25 cellular contexts compared by ENCODE assay signal in genomic region chr2:163779970-163780597, GRCh38. TPM values are rescaled to one million over a fixed set of nuclear protein-coding genes. Genes with fewer than 3 reads are reported as not detected.
DNase-seq lines count a peak whose midpoint lies in the region; ATAC-seq and TF ChIP-seq lines count a peak whose summit lies in the region.
"Had no signal": no experiment of that assay in that cellular context is flagged by ENCODE, and none has a peak within 500 bp of the region (broad histone marks: within the 10 kb centered on the region; RNA-seq: fewer than 3 reads in every experiment).

No MANE protein-coding gene starts in this region.

- DNase-seq in ELF-1 (ENCODE audit: low read depth, low spot score) (peak; percentile 42), LoVo (ENCODE audit: low spot score) (peak; percentile 37), epithelial cell of esophagus (ENCODE audit: low read depth) (peak; percentile 55), mucosa of gallbladder (ENCODE audit: low spot score) (peak; percentile 72), foreskin fibroblast (no peak), NCI-H1436 (lab: John Stamatoyannopoulos, UW) (no peak), SHP77 (lab: John Stamatoyannopoulos, UW) (no peak)
- DNase-seq: activated CD4-positive, alpha-beta T cell treated with anti-CD3 and anti-CD28 coated beads for 36 hours; activated naive CD4-positive, alpha-beta T cell treated with anti-CD3 and anti-CD28 coated beads, Interleukin-2, amount 50 U/mL, for 16 hours; caudate nucleus; CD4-positive, alpha-beta memory T cell; DND-41; left ventricle myocardium superior; NCI-H1417 treated with DMSO at 0.1 percent for 48 hours; NCI-H2107; NCI-H524; psoas muscle; SJCRH30; stimulated activated CD4-positive, alpha-beta T cell treated with anti-CD3 and anti-CD28 coated beads, Interleukin-4, amount 100 ng/mL, for 24 hours; stimulated activated naive CD4-positive, alpha-beta T cell treated with Interleukin-2 at 50 U/mL for 16 hours; T-cell; tibial artery had no signal

- no peak for ATAC-seq in GM19351 (IDR thresholded peaks at IDR 0.05; ENCODE audit: unreplicated experiment)
- ATAC-seq: activated CD4-positive, alpha-beta T cell treated with anti-CD3 and anti-CD28 coated beads for 36 hours; left ventricle myocardium superior; psoas muscle; T-cell had no signal

- TF ChIP-seq CTCF in epithelial cell of esophagus (IDR thresholded peaks at IDR 0.05; ENCODE audit: insufficient read depth, low read depth, low read length, missing control alignments) (no peak), foreskin fibroblast (IDR thresholded peaks at IDR 0.05; ENCODE audit: low read depth, low read length) (no peak)

- H3K4me3 ChIP-seq in epithelial cell of esophagus (ENCODE audit: low read length) (no peak overlapping the region), foreskin fibroblast (ENCODE audit: low read depth in 1 of 2, low read length in 2 of 2) (no peak overlapping the region)
- H3K4me3 ChIP-seq: psoas muscle, SJCRH30, smooth muscle cell, tibial artery had no signal

RNA-seq across cellular contexts. Expression of gene FIGN, which starts 44.3 kb away (rescaled TPM):
- 5.9 TPM for total RNA-seq in mucosa of gallbladder
- total RNA-seq: activated CD4-positive, alpha-beta T cell treated with anti-CD3 and anti-CD28 coated beads for 36 hours; CD4-positive, alpha-beta memory T cell; OCI-LY7 had no signal

Comparison
In these comparisons a context has a peak if more than half of its experiments do, and no peak if none do; other contexts are left out.
1. DNase-seq: peak in ELF-1 (single experiment), LoVo (single experiment), epithelial cell of esophagus (single experiment) and mucosa of gallbladder (single experiment); none in foreskin fibroblast (0 of 2), NCI-H1436 (single experiment) and SHP77 (0 of 2).